Comparison of ENCODE assay signal across 16 cellular contexts in the genomic region with DNA sequence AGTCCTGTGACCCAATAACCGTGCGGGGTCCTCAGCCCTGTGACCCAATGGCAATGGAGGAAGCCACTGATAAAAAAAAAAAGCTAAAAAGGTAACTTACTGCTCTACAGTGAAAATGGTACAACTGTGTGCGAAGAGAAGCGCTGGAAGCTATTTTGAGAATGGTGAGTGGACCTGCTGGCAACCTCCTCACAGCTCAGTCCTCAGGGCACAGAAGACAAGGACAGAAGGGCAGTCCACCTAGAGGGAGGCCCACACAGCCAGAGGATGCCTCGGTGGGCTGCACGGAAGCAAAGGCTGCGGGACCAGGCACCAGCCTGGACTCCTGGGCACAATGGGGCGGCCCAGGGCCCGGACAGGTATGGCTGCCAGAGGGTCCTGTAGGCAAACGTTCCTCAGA. TPM values are rescaled to one million over a fixed set of nuclear protein-coding genes. Genes with fewer than 3 reads are reported as not detected.
DNase-seq lines count a peak whose midpoint lies in the region; ATAC-seq and TF ChIP-seq lines count a peak whose summit lies in the region.
"Had no signal": no experiment of that assay in that cellular context is flagged by ENCODE, and none has a peak within 500 bp of the region (broad histone marks: within the 10 kb centered on the region; RNA-seq: fewer than 3 reads in every experiment).

No MANE protein-coding gene starts in this region.

- no peak overlapping the region for H3K4me3 ChIP-seq in CD4-positive, CD25-positive, alpha-beta regulatory T cell (ENCODE audit: low read depth, low read length)
- H3K4me3 ChIP-seq in psoas muscle (no peak overlapping the region), HAP-1 (no peak overlapping the region)
- H3K4me3 ChIP-seq: BLaER1 treated with 17β-estradiol and CSF1 and Interleukin-3, amounts not matched to agents 10 nM and 100 nM had no signal

- in situ Hi-C loops in HAP-1 (cut with MboI; ENCODE audit: low sequenced_read_pairs), result no loop called here

- no peak for ATAC-seq in activated CD8-positive, alpha-beta T cell treated with anti-CD3 and anti-CD28 coated beads for 36 hours
- no peak for ATAC-seq in activated CD8-positive, alpha-beta T cell treated with anti-CD3 and anti-CD28 coated beads, Interleukin-2, amount 10 ng/mL, durations not matched to agents 7 days and 5 days
- ATAC-seq in CD4-positive, CD25-positive, alpha-beta regulatory T cell (ENCODE audit: low read depth in 2 of 2), result no peak
- peak; percentile 73 to 86 (median 78) for ATAC-seq in psoas muscle
- ATAC-seq: PC-3 had no signal

- H3K4me3 Mint-ChIP-seq in activated CD8-positive, alpha-beta T cell treated with anti-CD3 and anti-CD28 coated beads for 36 hours, result no peak overlapping the region
- H3K4me3 Mint-ChIP-seq in activated CD8-positive, alpha-beta T cell treated with anti-CD3 and anti-CD28 coated beads, Interleukin-2, amount 10 ng/mL, durations not matched to agents 7 days and 5 days, result no peak overlapping the region
- H3K4me3 Mint-ChIP-seq in CD4-positive, CD25-positive, alpha-beta regulatory T cell, result no peak overlapping the region
- H3K4me3 Mint-ChIP-seq: H9 had no signal

- peaks cover 37% of the 10 kb centered on the region for H3K36me3 Mint-ChIP-seq in activated CD8-positive, alpha-beta T cell treated with anti-CD3 and anti-CD28 coated beads for 36 hours (ENCODE audit: low read depth)
- peaks cover 72% of the 10 kb centered on the region for H3K36me3 Mint-ChIP-seq in activated CD8-positive, alpha-beta T cell treated with anti-CD3 and anti-CD28 coated beads, Interleukin-2, amount 10 ng/mL, durations not matched to agents 7 days and 5 days (ENCODE audit: low read depth)
- H3K36me3 Mint-ChIP-seq in CD4-positive, CD25-positive, alpha-beta regulatory T cell, result peaks cover 40% of the 10 kb centered on the region

- POLR2A ChIA-PET in activated CD8-positive, alpha-beta T cell treated with anti-CD3 and anti-CD28 coated beads for 36 hours (lab: Charles Lee), result interaction anchor here (1.7 kb wide), 1 partner anchor 29 kb away, joined by 4 read pairs; no protein-coding TSS in a partner anchor
- POLR2A ChIA-PET in activated CD8-positive, alpha-beta T cell treated with anti-CD3 and anti-CD28 coated beads, Interleukin-2, amount 10 ng/mL, durations not matched to agents 7 days and 5 days (lab: Charles Lee), result no interaction called here
- POLR2A ChIA-PET in RWPE1 (lab: Yijun Ruan, JAX; ENCODE audit: low non-redundant PET), result no interaction called here

- H3K36me3 ChIP-seq in CD4-positive, CD25-positive, alpha-beta regulatory T cell (ENCODE audit: control insufficient read depth, insufficient read depth, low read length), result peaks cover 71% of the 10 kb centered on the region
- peaks cover 0 to 54% of the 10 kb centered on the region in 2 donors for H3K36me3 ChIP-seq in psoas muscle (ENCODE audit: insufficient read depth in 1 of 2, low read depth in 1 of 2)
- peaks cover 85% of the 10 kb centered on the region for H3K36me3 ChIP-seq in HAP-1 (replicated peaks)

- no peaks in the 10 kb centered on the region for H3K9me3 ChIP-seq in CD4-positive, CD25-positive, alpha-beta regulatory T cell (ENCODE audit: control insufficient read depth in 2 of 2, low read length in 2 of 2)
- H3K9me3 ChIP-seq in psoas muscle (no peaks in the 10 kb centered on the region), HAP-1 (no peaks in the 10 kb centered on the region)
- H3K9me3 ChIP-seq: BLaER1 treated with 17β-estradiol and CSF1 and Interleukin-3, amounts not matched to agents 10 nM and 100 nM had no signal

- CTCF ChIA-PET in activated CD8-positive, alpha-beta T cell treated with anti-CD3 and anti-CD28 coated beads for 36 hours (lab: Charles Lee), result no interaction called here
- CTCF ChIA-PET in activated CD8-positive, alpha-beta T cell treated with anti-CD3 and anti-CD28 coated beads, Interleukin-2, amount 10 ng/mL, durations not matched to agents 7 days and 5 days (lab: Charles Lee), result no interaction called here
- CTCF ChIA-PET in RWPE1 (lab: Yijun Ruan, JAX), result no interaction called here

- TF ChIP-seq CTCF in activated CD8-positive, alpha-beta T cell treated with anti-CD3 and anti-CD28 coated beads for 36 hours (IDR thresholded peaks at IDR 0.05), result no peak
- no peak for TF ChIP-seq CTCF in psoas muscle (IDR thresholded peaks at IDR 0.05)
- no peak for TF ChIP-seq CTCF in RWPE1 (conservative IDR thresholded peaks at IDR 0.05; ENCODE audit: low read depth)

- no peaks in the 10 kb centered on the region for H3K27me3 Mint-ChIP-seq in activated CD8-positive, alpha-beta T cell treated with anti-CD3 and anti-CD28 coated beads for 36 hours
- H3K27me3 Mint-ChIP-seq in activated CD8-positive, alpha-beta T cell treated with anti-CD3 and anti-CD28 coated beads, Interleukin-2, amount 10 ng/mL, durations not matched to agents 7 days and 5 days (ENCODE audit: low read depth), result no peaks in the 10 kb centered on the region
- H3K27me3 Mint-ChIP-seq in CD4-positive, CD25-positive, alpha-beta regulatory T cell, result no peaks in the 10 kb centered on the region

- DNase-seq in activated CD8-positive, alpha-beta T cell treated with anti-CD3 and anti-CD28 coated beads for 36 hours, result no peak
- no peak for DNase-seq in activated CD8-positive, alpha-beta T cell treated with anti-CD3 and anti-CD28 coated beads, Interleukin-2, amount 10 ng/mL, durations not matched to agents 7 days and 5 days
- no peak for DNase-seq in CD4-positive, CD25-positive, alpha-beta regulatory T cell
- DNase-seq in epithelial cell of prostate (ENCODE audit: low read depth, low spot score) (no peak), psoas muscle (peak in 1 of 2 donors; percentile 7), HAP-1 (ENCODE audit: low spot score in 2 of 2) (no peak), Kasumi-1 (lab: John Stamatoyannopoulos, UW) (no peak), RWPE1 (ENCODE audit: low spot score) (no peak)
- DNase-seq: H9, Karpas-422, NCI-H1105 treated with DMSO at 0.1 percent for 48 hours, NCI-H187, NCI-H446 treated with DMSO at 0.1 percent for 48 hours, NCI-H748 treated with DMSO at 0.1 percent for 48 hours had no signal

- peaks cover 33% of the 10 kb centered on the region for H3K4me1 ChIP-seq in CD4-positive, CD25-positive, alpha-beta regulatory T cell (ENCODE audit: control insufficient read depth, insufficient read depth, low read length, poor library complexity, severe bottlenecking)
- peaks cover 51% of the 10 kb centered on the region for H3K4me1 ChIP-seq in psoas muscle
- no peaks in the 10 kb centered on the region for H3K4me1 ChIP-seq in HAP-1

- peak overlapping the region; percentile 51 for H3K27ac Mint-ChIP-seq in activated CD8-positive, alpha-beta T cell treated with anti-CD3 and anti-CD28 coated beads for 36 hours
- no peak overlapping the region for H3K27ac Mint-ChIP-seq in activated CD8-positive, alpha-beta T cell treated with anti-CD3 and anti-CD28 coated beads, Interleukin-2, amount 10 ng/mL, durations not matched to agents 7 days and 5 days
- H3K27ac Mint-ChIP-seq in CD4-positive, CD25-positive, alpha-beta regulatory T cell, result peak overlapping the region; percentile 69 to 86 (median 80)

- peaks cover 45% of the 10 kb centered on the region for H3K4me1 Mint-ChIP-seq in activated CD8-positive, alpha-beta T cell treated with anti-CD3 and anti-CD28 coated beads for 36 hours (ENCODE audit: low read depth)
- peaks cover 56% of the 10 kb centered on the region for H3K4me1 Mint-ChIP-seq in activated CD8-positive, alpha-beta T cell treated with anti-CD3 and anti-CD28 coated beads, Interleukin-2, amount 10 ng/mL, durations not matched to agents 7 days and 5 days (ENCODE audit: low read depth)
- peaks cover 5 to 66% (median 39%) of the 10 kb centered on the region in 4 donors for H3K4me1 Mint-ChIP-seq in CD4-positive, CD25-positive, alpha-beta regulatory T cell

- intact Hi-C loops in activated CD8-positive, alpha-beta T cell treated with anti-CD3 and anti-CD28 coated beads for 36 hours (cut with micrococcal nuclease), result no loop called here
- intact Hi-C loops in psoas muscle (cut with DNase I), result no loop called here

- H3K27me3 ChIP-seq in CD4-positive, CD25-positive, alpha-beta regulatory T cell (ENCODE audit: control insufficient read depth, insufficient read depth, low read length), result no peaks in the 10 kb centered on the region
- H3K27me3 ChIP-seq in psoas muscle (ENCODE audit: insufficient read depth in 3 of 3, low read length in 2 of 3) (no peaks in the 10 kb centered on the region), HAP-1 (ENCODE audit: low read depth) (no peaks in the 10 kb centered on the region)
- H3K27me3 ChIP-seq: BLaER1 treated with 17β-estradiol and CSF1 and Interleukin-3, amounts not matched to agents 10 nM and 100 nM had no signal

- WGBS in psoas muscle, 3 donors, result 70 to 79% (median 77%) methylated on average over 10 of the region's 10 CpGs

- H3K9me3 Mint-ChIP-seq in activated CD8-positive, alpha-beta T cell treated with anti-CD3 and anti-CD28 coated beads for 36 hours, result no peaks in the 10 kb centered on the region
- H3K9me3 Mint-ChIP-seq in activated CD8-positive, alpha-beta T cell treated with anti-CD3 and anti-CD28 coated beads, Interleukin-2, amount 10 ng/mL, durations not matched to agents 7 days and 5 days (ENCODE audit: insufficient read depth), result no peaks in the 10 kb centered on the region
- H3K9me3 Mint-ChIP-seq in CD4-positive, CD25-positive, alpha-beta regulatory T cell, result peaks cover 0 to 2% (median 0%) of the 10 kb centered on the region in 7 donors
- H3K9me3 Mint-ChIP-seq: H9 had no signal

- H3K27ac ChIP-seq in CD4-positive, CD25-positive, alpha-beta regulatory T cell (ENCODE audit: insufficient read depth, low read length, poor library complexity, severe bottlenecking), result no peak overlapping the region
- H3K27ac ChIP-seq in epithelial cell of prostate, result peak overlapping the region; percentile 51
- H3K27ac ChIP-seq in psoas muscle, result peak overlapping the region; percentile 58
- no peak overlapping the region for H3K27ac ChIP-seq in RWPE1
- H3K27ac ChIP-seq: BLaER1 treated with 17β-estradiol and CSF1 and Interleukin-3, amounts not matched to agents 10 nM and 100 nM had no signal

RNA-seq across cellular contexts. Expression of a gene that starts 35.6 kb away (rescaled TPM):
- total RNA-seq in activated CD8-positive, alpha-beta T cell treated with anti-CD3 and anti-CD28 coated beads for 36 hours, result 10 to 100 TPM; 24.5 to 29.0 TPM
- total RNA-seq in activated CD8-positive, alpha-beta T cell treated with anti-CD3 and anti-CD28 coated beads, Interleukin-2, amount 10 ng/mL, durations not matched to agents 7 days and 5 days, result 10 to 100 TPM; 43.0 to 44.3 TPM
- 133 TPM for total RNA-seq in CD4-positive, CD25-positive, alpha-beta regulatory T cell
- polyA plus RNA-seq in CD4-positive, CD25-positive, alpha-beta regulatory T cell, result 1 to 10 TPM; 2.0 to 2.4 (median 2.2) TPM
- 10 to 100 TPM; 16.9 to 22.9 (median 20.3) TPM for total RNA-seq in psoas muscle
- 10 to 100 TPM in 2 of 3 donors, 1 to 10 TPM in 1; 7.9 to 12.8 (median 10.1) TPM for polyA plus RNA-seq in psoas muscle

Comparison
In these comparisons a context has a peak if more than half of its experiments do, and no peak if none do; other contexts are left out.
1. ATAC-seq: peak in psoas muscle (4 of 4); none in activated CD8-positive, alpha-beta T cell treated with anti-CD3 and anti-CD28 coated beads for 36 hours (single experiment), activated CD8-positive, alpha-beta T cell treated with anti-CD3 and anti-CD28 coated beads, Interleukin-2, amount 10 ng/mL, durations not matched to agents 7 days and 5 days (single experiment) and CD4-positive, CD25-positive, alpha-beta regulatory T cell (0 of 2).
2. H3K27ac ChIP-seq: peak in epithelial cell of prostate (single experiment) and psoas muscle (single experiment); none in CD4-positive, CD25-positive, alpha-beta regulatory T cell (single experiment) and RWPE1 (single experiment).